ENCODE assay signal across 9 cellular contexts in the genomic region with DNA sequence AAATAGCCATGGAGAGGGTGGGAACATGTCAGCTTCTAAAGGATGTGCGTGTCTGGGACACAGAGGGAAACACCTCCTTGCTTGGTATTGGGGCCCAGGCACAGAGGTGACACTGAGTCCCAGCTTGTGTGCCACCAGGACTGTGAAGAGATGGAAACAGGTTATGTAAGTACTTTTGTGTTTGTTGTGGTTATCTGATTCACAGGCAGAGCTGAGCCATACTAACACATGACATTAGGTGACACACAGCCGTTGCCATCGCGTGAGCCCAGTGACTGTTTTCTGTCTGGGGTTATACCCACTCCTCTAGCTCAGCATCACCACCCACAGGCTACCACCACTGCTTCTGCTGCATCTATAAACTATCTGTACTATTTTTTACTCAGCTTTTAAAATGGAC. TPM values are rescaled to one million over a fixed set of nuclear protein-coding genes. Genes with fewer than 3 reads are reported as not detected.
DNase-seq lines count a peak whose midpoint lies in the region; ATAC-seq and TF ChIP-seq lines count a peak whose summit lies in the region.
"Had no signal": no experiment of that assay in that cellular context is flagged by ENCODE, and none has a peak within 500 bp of the region (broad histone marks: within the 10 kb centered on the region; RNA-seq: fewer than 3 reads in every experiment).

No MANE protein-coding gene starts in this region.

- ATAC-seq in T-cell (replicated peaks in 1 of 4) (peak; percentile 95 to 98 (median 96)), GM18511 (IDR thresholded peaks at IDR 0.05; ENCODE audit: unreplicated experiment) (no peak), GM21367 (IDR thresholded peaks at IDR 0.05; ENCODE audit: unreplicated experiment) (no peak)

- WGBS in transverse colon (ENCODE audit: low coverage in 1 of 2), 2 donors = 58 to 74% methylated on average over 2 to 4 of the region's 4 CpGs

- TF ChIP-seq CTCF in transverse colon (IDR thresholded peaks at IDR 0.05) = no peak

- peaks cover 12 to 33% (median 33%) of the 10 kb centered on the region in 3 donors for H3K4me1 Mint-ChIP-seq in CD8-positive, alpha-beta memory T cell
- H3K4me1 Mint-ChIP-seq in T-cell = peaks cover 37 to 48% (median 40%) of the 10 kb centered on the region in 3 donors
- peaks cover 65% of the 10 kb centered on the region for H3K4me1 Mint-ChIP-seq in activated T-helper 2 cell treated with anti-CD3 and anti-CD28 coated beads, Interferon-gamma antibody, Interleukin-2, Interleukin-4, amounts not matched to agents 10 μg/mL and 5 μg/mL and 100 μg/mL, durations not matched to agents 14 hours and 24 hours and 36 hours (ENCODE audit: low read depth)

- no peak overlapping the region for H3K4me3 Mint-ChIP-seq in CD8-positive, alpha-beta memory T cell
- H3K4me3 Mint-ChIP-seq in T-cell = peak overlapping the region; percentile 7 to 11 (median 8)
- H3K4me3 Mint-ChIP-seq in activated T-helper 2 cell treated with anti-CD3 and anti-CD28 coated beads, Interferon-gamma antibody, Interleukin-2, Interleukin-4, amounts not matched to agents 10 μg/mL and 5 μg/mL and 100 μg/mL, durations not matched to agents 14 hours and 24 hours and 36 hours (ENCODE audit: low read depth) = peak overlapping the region; percentile 47

- peak in 4 of 5 donors; percentile 29 to 83 (median 36) for DNase-seq in CD8-positive, alpha-beta memory T cell
- DNase-seq in T-cell (peak in 33 of 34 experiments; percentile 22 to 74 (median 52)), transverse colon (no peak)
- DNase-seq in activated T-helper 2 cell treated with anti-CD3 and anti-CD28 coated beads, Interferon-gamma antibody, Interleukin-2, Interleukin-4, amounts not matched to agents 10 μg/mL and 5 μg/mL and 100 μg/mL, durations not matched to agents 14 hours and 24 hours and 36 hours (ENCODE audit: low spot score) = peak; percentile 72
- peak; percentile 76 to 78 for DNase-seq in stimulated activated CD4-positive, alpha-beta T cell treated with anti-CD3 and anti-CD28 coated beads, Interleukin-12 subunit alpha, Interleukin-12 subunit beta, amount 100 ng/mL, for 24 hours (ENCODE audit: low read depth in 2 of 2)
- DNase-seq in effector CD8-positive, alpha-beta T cell (lab: John Stamatoyannopoulos, UW) = no peak
- DNase-seq: IMR-90 had no signal

- POLR2A ChIA-PET in CD8-positive, alpha-beta memory T cell (lab: Charles Lee) = interaction anchor here (0.6 to 0.8 kb wide), 2 partner anchors 44 to 94 kb away, joined by 3 to 6 read pairs; a partner anchor contains a TSS
- POLR2A ChIA-PET in T-cell (lab: Charles Lee) = interaction anchor here in 1 of 2 donors (1.3 kb wide), 1 partner anchor 12 kb away, joined by 3 read pairs; no protein-coding TSS in a partner anchor

- no peaks in the 10 kb centered on the region for H3K36me3 Mint-ChIP-seq in CD8-positive, alpha-beta memory T cell
- no peaks in the 10 kb centered on the region for H3K36me3 Mint-ChIP-seq in T-cell
- H3K36me3 Mint-ChIP-seq in activated T-helper 2 cell treated with anti-CD3 and anti-CD28 coated beads, Interferon-gamma antibody, Interleukin-2, Interleukin-4, amounts not matched to agents 10 μg/mL and 5 μg/mL and 100 μg/mL, durations not matched to agents 14 hours and 24 hours and 36 hours (ENCODE audit: low read depth) = no peaks in the 10 kb centered on the region

- H3K36me3 ChIP-seq in CD8-positive, alpha-beta memory T cell (ENCODE audit: insufficient read depth, low read length) = no peaks in the 10 kb centered on the region
- H3K36me3 ChIP-seq in transverse colon = no peaks in the 10 kb centered on the region

- no peaks in the 10 kb centered on the region for H3K9me3 Mint-ChIP-seq in CD8-positive, alpha-beta memory T cell
- no peaks in the 10 kb centered on the region for H3K9me3 Mint-ChIP-seq in T-cell
- no peaks in the 10 kb centered on the region for H3K9me3 Mint-ChIP-seq in activated T-helper 2 cell treated with anti-CD3 and anti-CD28 coated beads, Interferon-gamma antibody, Interleukin-2, Interleukin-4, amounts not matched to agents 10 μg/mL and 5 μg/mL and 100 μg/mL, durations not matched to agents 14 hours and 24 hours and 36 hours

- H3K27me3 ChIP-seq in CD8-positive, alpha-beta memory T cell (ENCODE audit: insufficient read depth, low read length, poor library complexity, severe bottlenecking) = no peaks in the 10 kb centered on the region
- no peaks in the 10 kb centered on the region for H3K27me3 ChIP-seq in transverse colon

- no peak for TF ChIP-seq POLR2A in transverse colon (IDR thresholded peaks at IDR 0.05)

- TF ChIP-seq EP300 in transverse colon (IDR thresholded peaks at IDR 0.05; ENCODE audit: low read depth) = no peak

- H3K27ac Mint-ChIP-seq in CD8-positive, alpha-beta memory T cell = peak overlapping the region in 7 of 8 donors; percentile 17 to 95 (median 80)
- H3K27ac Mint-ChIP-seq in T-cell = peak overlapping the region; percentile 92 to 93
- peak overlapping the region; percentile 85 for H3K27ac Mint-ChIP-seq in activated T-helper 2 cell treated with anti-CD3 and anti-CD28 coated beads, Interferon-gamma antibody, Interleukin-2, Interleukin-4, amounts not matched to agents 10 μg/mL and 5 μg/mL and 100 μg/mL, durations not matched to agents 14 hours and 24 hours and 36 hours

- H3K27me3 Mint-ChIP-seq in CD8-positive, alpha-beta memory T cell = peaks cover 0 to 2% of the 10 kb centered on the region in 2 donors
- H3K27me3 Mint-ChIP-seq in T-cell = no peaks in the 10 kb centered on the region
- no peaks in the 10 kb centered on the region for H3K27me3 Mint-ChIP-seq in activated T-helper 2 cell treated with anti-CD3 and anti-CD28 coated beads, Interferon-gamma antibody, Interleukin-2, Interleukin-4, amounts not matched to agents 10 μg/mL and 5 μg/mL and 100 μg/mL, durations not matched to agents 14 hours and 24 hours and 36 hours (ENCODE audit: low read depth)

- CTCF ChIA-PET in CD8-positive, alpha-beta memory T cell (lab: Charles Lee) = interaction anchor here (0.9 to 2.3 kb wide), 6 partner anchors 11 to 88 kb away, joined by 3 to 8 read pairs (median 5); no protein-coding TSS in a partner anchor
- CTCF ChIA-PET in T-cell (lab: Charles Lee) = interaction anchor here in 1 of 2 donors (0.6 to 1.2 kb wide), 7 partner anchors 24 to 679 kb away, joined by 3 to 5 read pairs (median 3); no protein-coding TSS in a partner anchor

- intact Hi-C loops in activated T-helper 2 cell treated with anti-CD3 and anti-CD28 coated beads, Interferon-gamma antibody, Interleukin-2, Interleukin-4, amounts not matched to agents 10 μg/mL and 5 μg/mL and 100 μg/mL, durations not matched to agents 14 hours and 24 hours and 36 hours (cut with micrococcal nuclease) = loop anchor here (1.0 to 10.0 kb wide), 5 partner anchors 24 to 432 kb away; a partner anchor contains a TSS
- intact Hi-C loops in transverse colon (cut with DNase I; ENCODE audit: low total_unique reads) = no loop called here

- H3K4me1 ChIP-seq in CD8-positive, alpha-beta memory T cell (ENCODE audit: insufficient read depth, low read length) = peaks cover 13% of the 10 kb centered on the region
- no peaks in the 10 kb centered on the region for H3K4me1 ChIP-seq in transverse colon

- in situ Hi-C loops in transverse colon (cut with MboI; ENCODE audit: low pct_ligation_motif_present in 1 of 4, low pct_unique_long_range_greater_than_20kb in 1 of 4, low sequenced_read_pairs in 3 of 4) = no loop called here

- H3K9me3 ChIP-seq in CD8-positive, alpha-beta memory T cell (ENCODE audit: low read length) = no peaks in the 10 kb centered on the region
- no peaks in the 10 kb centered on the region for H3K9me3 ChIP-seq in transverse colon

- no peak overlapping the region for H3K4me3 ChIP-seq in CD8-positive, alpha-beta memory T cell (ENCODE audit: low read length)
- H3K4me3 ChIP-seq in transverse colon = no peak overlapping the region

- H3K27ac ChIP-seq in CD8-positive, alpha-beta memory T cell (ENCODE audit: low read depth, low read length) = no peak overlapping the region
- no peak overlapping the region for H3K27ac ChIP-seq in transverse colon

RNA-seq across cellular contexts. Expression of a gene that starts 12.1 kb away (rescaled TPM):
- 1 to 10 TPM; 2.6 TPM for total RNA-seq in CD8-positive, alpha-beta memory T cell
- polyA plus RNA-seq in CD8-positive, alpha-beta memory T cell = 0.60 TPM
- 1 to 10 TPM; 1.1 to 7.1 (median 3.1) TPM for total RNA-seq in T-cell
- 3.2 and 5.9 TPM in 2 replicates for total RNA-seq in activated T-helper 2 cell treated with anti-CD3 and anti-CD28 coated beads, Interferon-gamma antibody, Interleukin-2, Interleukin-4, amounts not matched to agents 10 μg/mL and 5 μg/mL and 100 μg/mL, durations not matched to agents 14 hours and 24 hours and 36 hours
- 10 to 100 TPM in 3 of 4 donors, 1 to 10 TPM in 1; 6.2 to 54.5 (median 45.0) TPM for total RNA-seq in transverse colon

RNA-seq across cellular contexts. Expression of a gene that starts 44.1 kb away (rescaled TPM):
- total RNA-seq in CD8-positive, alpha-beta memory T cell = 100 to 1,000 TPM; 165 to 172 TPM
- polyA plus RNA-seq in CD8-positive, alpha-beta memory T cell = 60.4 TPM
- 10 to 100 TPM; 12.0 to 22.4 (median 19.2) TPM for total RNA-seq in T-cell
- total RNA-seq in activated T-helper 2 cell treated with anti-CD3 and anti-CD28 coated beads, Interferon-gamma antibody, Interleukin-2, Interleukin-4, amounts not matched to agents 10 μg/mL and 5 μg/mL and 100 μg/mL, durations not matched to agents 14 hours and 24 hours and 36 hours = 152 and 154 TPM in 2 replicates
- 1 to 10 TPM in 2 of 4 donors, not detected in 2; 2.7 TPM for total RNA-seq in transverse colon
- total RNA-seq: IMR-90 had no signal
- polyA plus RNA-seq: IMR-90 had no signal

Comparison
In these comparisons a context has a peak if more than half of its experiments do, and no peak if none do; other contexts are left out.
1. DNase-seq: peak in CD8-positive, alpha-beta memory T cell (4 of 5), T-cell (33 of 34), activated T-helper 2 cell treated with anti-CD3 and anti-CD28 coated beads, Interferon-gamma antibody, Interleukin-2, Interleukin-4, amounts not matched to agents 10 μg/mL and 5 μg/mL and 100 μg/mL, durations not matched to agents 14 hours and 24 hours and 36 hours (single experiment) and stimulated activated CD4-positive, alpha-beta T cell treated with anti-CD3 and anti-CD28 coated beads, Interleukin-12 subunit alpha, Interleukin-12 subunit beta, amount 100 ng/mL, for 24 hours (2 of 2); none in transverse colon (single experiment) and effector CD8-positive, alpha-beta T cell (single experiment).
2. H3K4me3 Mint-ChIP-seq: peak in T-cell (3 of 3) and activated T-helper 2 cell treated with anti-CD3 and anti-CD28 coated beads, Interferon-gamma antibody, Interleukin-2, Interleukin-4, amounts not matched to agents 10 μg/mL and 5 μg/mL and 100 μg/mL, durations not matched to agents 14 hours and 24 hours and 36 hours (single experiment); none in CD8-positive, alpha-beta memory T cell (0 of 7).
3. ATAC-seq: peak in T-cell (4 of 4); none in GM18511 (single experiment) and GM21367 (single experiment).
4. Peak in every context shown above with its lines, with median percentiles within 50 percentile points of each other: H3K27ac Mint-ChIP-seq.